17 cellular contexts compared by ENCODE assay signal in genomic region chr13:45510671-45511070, GRCh38.
"Had no signal": no experiment of that assay in that cellular context is flagged by ENCODE, and none has a peak within 500 bp of the region (broad histone marks: within the 10 kb centered on the region; RNA-seq: fewer than 3 reads in every experiment).

No MANE protein-coding gene starts in this region.

- H3K4me1 ChIP-seq: body of pancreas, gastrocnemius medialis, thyroid gland, uterus had no signal

- DNase-seq: activated CD4-positive, alpha-beta T cell treated with anti-CD3 and anti-CD28 coated beads, Interleukin-2, amount 50 U/mL, for 4 hours; activated CD4-positive, CD25-positive, alpha-beta regulatory T cell treated with anti-CD3 and anti-CD28 coated beads, Interleukin-2, amount 50 U/mL, for 72 hours; activated naive CD4-positive, alpha-beta T cell treated with Interleukin-2 at 50 U/mL for 16 hours; activated T-cell treated with anti-CD3 and anti-CD28 coated beads, Interleukin-2, amount 50 U/mL, for 72 hours; amniotic stem cell; body of pancreas; cortex of kidney; effector CD8-positive, alpha-beta T cell; gastrocnemius medialis; left ventricle myocardium superior; posterior cingulate gyrus; stomach; thyroid gland; uterus had no signal

- H3K27me3 ChIP-seq: body of pancreas, gastrocnemius medialis, neutrophil, stomach, thyroid gland, uterus had no signal

- H3K4me3 ChIP-seq: body of pancreas, gastrocnemius medialis, skin epidermis, stomach, thyroid gland, uterus had no signal

- H3K9me3 Mint-ChIP-seq: activated T-cell treated with anti-CD3 and anti-CD28 coated beads, Interleukin-2, amount 50 U/mL, for 72 hours; central memory CD8-positive, alpha-beta T cell had no signal

- H3K27me3 Mint-ChIP-seq: central memory CD8-positive, alpha-beta T cell had no signal

- H3K4me3 Mint-ChIP-seq: activated T-cell treated with anti-CD3 and anti-CD28 coated beads, Interleukin-2, amount 50 U/mL, for 72 hours; central memory CD8-positive, alpha-beta T cell had no signal

- H3K9me3 ChIP-seq: body of pancreas, gastrocnemius medialis, neutrophil, stomach, thyroid gland, uterus had no signal

- H3K27ac ChIP-seq: body of pancreas, gastrocnemius medialis, neutrophil, skin epidermis, stomach, thyroid gland, uterus had no signal

- H3K36me3 ChIP-seq: uterus had no signal
